Comparison of ENCODE assay signal across 2 cellular contexts in genomic region chr9:87810008-87810407, GRCh38.
TF ChIP-seq lines count a peak whose summit lies in the region.

No MANE protein-coding gene starts in this region.

TF ChIP-seq in HEK293, 187 proteins besides CTCF, POLR2A, EP300 and RAD21 (continued from another document):
- TF ChIP-seq ZBTB10 (tag by site-specific recombination; IDR thresholded peaks at IDR 0.05) (no peak), ZBTB7A (tag by site-specific recombination; IDR thresholded peaks at IDR 0.05; ENCODE audit: low read depth) (no peak)

TF ChIP-seq in K562, 482 proteins besides CTCF, POLR2A, EP300 and RAD21 (continued from another document and continues in another):
- no peak for TF ChIP-seq PRDM10 (IDR thresholded peaks at IDR 0.05; ENCODE audit: partially characterized antibody)
- no peak for TF ChIP-seq MCM3 (IDR thresholded peaks at IDR 0.05)
- no peak for TF ChIP-seq ZNF707 (CRISPR knock-in tag; conservative IDR thresholded peaks at IDR 0.05)
- TF ChIP-seq MAFG (tag; conservative IDR thresholded peaks at IDR 0.05), result no peak
- TF ChIP-seq NONO (IDR thresholded peaks at IDR 0.05; ENCODE audit: low read depth in 2 of 2, low read length in 1 of 2), result no peak
- no peak for TF ChIP-seq KLF10 (CRISPR knock-in tag; IDR thresholded peaks at IDR 0.05)
- no peak for TF ChIP-seq ZNF444 (CRISPR knock-in tag; IDR thresholded peaks at IDR 0.05)
- TF ChIP-seq HMGXB4 (CRISPR knock-in tag; IDR thresholded peaks at IDR 0.05), result no peak
- TF ChIP-seq ZNF121 (CRISPR knock-in tag; conservative IDR thresholded peaks at IDR 0.05), result no peak
- TF ChIP-seq ZNF764 (CRISPR knock-in tag; IDR thresholded peaks at IDR 0.05; ENCODE audit: low read depth), result no peak
- no peak for TF ChIP-seq RCOR1 (IDR thresholded peaks at IDR 0.05; ENCODE audit: borderline replicate concordance in 1 of 2, low read depth in 2 of 2, low read length in 2 of 2)
- TF ChIP-seq PURB (CRISPR knock-in tag; IDR thresholded peaks at IDR 0.05; ENCODE audit: low read depth), result no peak
- no peak for TF ChIP-seq ZNF518B (CRISPR knock-in tag; IDR thresholded peaks at IDR 0.05)
- no peak for TF ChIP-seq ZBTB33 (CRISPR knock-in tag; IDR thresholded peaks at IDR 0.05)
- TF ChIP-seq CBX2 (IDR thresholded peaks at IDR 0.05; ENCODE audit: insufficient read depth, low read length, poor library complexity, severe bottlenecking), result no peak
- TF ChIP-seq TCFL5 (CRISPR knock-in tag; conservative IDR thresholded peaks at IDR 0.05), result no peak
- TF ChIP-seq PPARD (CRISPR knock-in tag; IDR thresholded peaks at IDR 0.05), result no peak
- no peak for TF ChIP-seq KAT8 (IDR thresholded peaks at IDR 0.05; ENCODE audit: low read depth)
- no peak for TF ChIP-seq CLOCK (CRISPR knock-in tag; IDR thresholded peaks at IDR 0.05; ENCODE audit: borderline replicate concordance)
- 0 out of 2 replicates have a peak, but pooled peaks have one; percentile 7 for TF ChIP-seq NCOR1 (IDR thresholded peaks at IDR 0.05)
- TF ChIP-seq ZBTB11 (CRISPR knock-in tag; IDR thresholded peaks at IDR 0.05), result no peak
- TF ChIP-seq ZNF197 (CRISPR knock-in tag; IDR thresholded peaks at IDR 0.05; ENCODE audit: low read depth), result 0 out of 2 replicates have a peak, but pooled peaks have one; percentile 8
- TF ChIP-seq HNRNPH1 (optimal IDR thresholded peaks at IDR 0.05; ENCODE audit: low read depth, low read length), result no peak
- no peak for TF ChIP-seq AFF1 (IDR thresholded peaks at IDR 0.05; ENCODE audit: low read depth in 1 of 2, partially characterized antibody in 2 of 2)
- no peak for TF ChIP-seq STAT6 (CRISPR knock-in tag; IDR thresholded peaks at IDR 0.05)
